ENCODE assay signal across 16 cellular contexts in genomic region chr5:34416501-34417008, GRCh38.
A peak's percentile ranks its signal among the peaks of the same experiment; 100 is the strongest.
DNase-seq lines count a peak whose midpoint lies in the region; ATAC-seq and TF ChIP-seq lines count a peak whose summit lies in the region.
"Had no signal": no experiment of that assay in that cellular context is flagged by ENCODE, and none has a peak within 500 bp of the region (broad histone marks: within the 10 kb centered on the region; RNA-seq: fewer than 3 reads in every experiment).

No MANE protein-coding gene starts in this region.

- CTCF ChIA-PET in WTC11 (lab: Charles Lee): no interaction called here
- CTCF ChIA-PET in activated CD8-positive, alpha-beta memory T cell treated with anti-CD3 and anti-CD28 coated beads, Interleukin-2, amount 10 ng/mL, durations not matched to agents 7 days and 5 days (lab: Charles Lee): no interaction called here

- H2AFZ ChIP-seq in GM23248: peak overlapping the region; percentile 38; the same call in 1 of the 2 replicates

- peaks cover 34% of the 10 kb centered on the region for H3K9me3 Mint-ChIP-seq in WTC11
- H3K9me3 Mint-ChIP-seq in activated CD8-positive, alpha-beta memory T cell treated with anti-CD3 and anti-CD28 coated beads, Interleukin-2, amount 10 ng/mL, durations not matched to agents 7 days and 5 days (ENCODE audit: low read depth): peaks cover 5% of the 10 kb centered on the region

- H3K4me3 ChIP-seq in GM23248 (no peak overlapping the region), HUES6 (ENCODE audit: low read depth, low read length) (no peak overlapping the region), iPS-20b (ENCODE audit: low read length) (peak overlapping the region; percentile 24)

- peaks cover 31% of the 10 kb centered on the region for H3K4me1 ChIP-seq in GM23248 (ENCODE audit: insufficient read depth)
- H3K4me1 ChIP-seq in HUES6 (ENCODE audit: control insufficient read depth, insufficient read depth, low read length): peaks cover 38% of the 10 kb centered on the region
- H3K4me1 ChIP-seq in iPS-20b (ENCODE audit: insufficient read depth, low read length): peaks cover 42% of the 10 kb centered on the region; the same call in 1 of the 2 replicates

- H3K27me3 Mint-ChIP-seq in WTC11 (ENCODE audit: low read depth): peaks cover 10% of the 10 kb centered on the region
- peaks cover 12% of the 10 kb centered on the region for H3K27me3 Mint-ChIP-seq in activated CD8-positive, alpha-beta memory T cell treated with anti-CD3 and anti-CD28 coated beads, Interleukin-2, amount 10 ng/mL, durations not matched to agents 7 days and 5 days

- H3F3A ChIP-seq in GM23248 (ENCODE audit: insufficient read depth): peaks cover 5% of the 10 kb centered on the region

- H3K36me3 ChIP-seq in GM23248 (ENCODE audit: low read depth): no peaks in the 10 kb centered on the region
- no peaks in the 10 kb centered on the region for H3K36me3 ChIP-seq in HUES6 (ENCODE audit: control insufficient read depth, insufficient read depth, low read length)
- 0 out of 2 replicates have a peak, but pooled peaks cover 5% of the 10 kb centered on the region for H3K36me3 ChIP-seq in iPS-20b (ENCODE audit: insufficient read depth, low read depth, low read length)

- POLR2A ChIA-PET in WTC11 (lab: Charles Lee): no interaction called here

- H3K27ac Mint-ChIP-seq in WTC11: peak overlapping the region; percentile 37
- H3K27ac Mint-ChIP-seq in activated CD8-positive, alpha-beta memory T cell treated with anti-CD3 and anti-CD28 coated beads, Interleukin-2, amount 10 ng/mL, durations not matched to agents 7 days and 5 days: no peak overlapping the region
- H3K27ac Mint-ChIP-seq: B cell, CD14-positive monocyte had no signal

- H3K27ac ChIP-seq in GM23248 (no peak overlapping the region), HUES6 (ENCODE audit: low read depth, low read length) (peak overlapping the region; percentile 77), iPS-20b (ENCODE audit: low read length) (no peak overlapping the region)

- H3K4me3 Mint-ChIP-seq in WTC11: no peak overlapping the region
- no peak overlapping the region for H3K4me3 Mint-ChIP-seq in activated CD8-positive, alpha-beta memory T cell treated with anti-CD3 and anti-CD28 coated beads, Interleukin-2, amount 10 ng/mL, durations not matched to agents 7 days and 5 days
- H3K4me3 Mint-ChIP-seq: B cell, CD14-positive monocyte had no signal

- no peaks in the 10 kb centered on the region for H3K9me2 ChIP-seq in GM23248 (ENCODE audit: insufficient read depth)

- no peak overlapping the region for H3K4me2 ChIP-seq in GM23248 (ENCODE audit: unreplicated experiment)

- no peaks in the 10 kb centered on the region for H3K79me2 ChIP-seq in GM23248 (ENCODE audit: insufficient read depth)

- no peak for DNase-seq in GM23248
- DNase-seq in WTC11 (ENCODE audit: low spot score): no peak
- no peak for DNase-seq in activated CD8-positive, alpha-beta memory T cell treated with anti-CD3 and anti-CD28 coated beads, Interleukin-2, amount 10 ng/mL, durations not matched to agents 7 days and 5 days
- DNase-seq in SHP77 (lab: John Stamatoyannopoulos, UW): no peak
- DNase-seq: GF-D8, GOT3, NCI-H1092, NCI-H1436, NCI-H1930, NCI-H2227 treated with DMSO at 0.1 percent for 48 hours, NCI-H510A had no signal

- in situ Hi-C loops in GM23248 (cut with MboI): no loop called here

- H3K9ac ChIP-seq in GM23248: no peak overlapping the region
- H3K9ac ChIP-seq in HUES6 (ENCODE audit: low read length): no peak overlapping the region
- peak overlapping the region; percentile 42; the same call in 1 of the 2 replicates for H3K9ac ChIP-seq in iPS-20b (ENCODE audit: low read depth, low read length)

- H4K20me1 ChIP-seq in GM23248 (ENCODE audit: insufficient read depth): no peaks in the 10 kb centered on the region

- H3K36me3 Mint-ChIP-seq in WTC11: peaks cover 43% of the 10 kb centered on the region
- peaks cover 2% of the 10 kb centered on the region for H3K36me3 Mint-ChIP-seq in activated CD8-positive, alpha-beta memory T cell treated with anti-CD3 and anti-CD28 coated beads, Interleukin-2, amount 10 ng/mL, durations not matched to agents 7 days and 5 days
- H3K36me3 Mint-ChIP-seq: CD14-positive monocyte had no signal

- H3K27me3 ChIP-seq in GM23248 (replicated peaks; ENCODE audit: insufficient read depth) (no peaks in the 10 kb centered on the region), HUES6 (ENCODE audit: control insufficient read depth, insufficient read depth, low read length) (no peaks in the 10 kb centered on the region), iPS-20b (ENCODE audit: insufficient read depth, low read length) (no peaks in the 10 kb centered on the region)

- ATAC-seq in WTC11 (no peak), HG03457 (IDR thresholded peaks at IDR 0.05; ENCODE audit: unreplicated experiment) (no peak)
- no peak for ATAC-seq in activated CD8-positive, alpha-beta memory T cell treated with anti-CD3 and anti-CD28 coated beads, Interleukin-2, amount 10 ng/mL, durations not matched to agents 7 days and 5 days

- H3K4me1 Mint-ChIP-seq in WTC11: peaks cover 51% of the 10 kb centered on the region
- H3K4me1 Mint-ChIP-seq in activated CD8-positive, alpha-beta memory T cell treated with anti-CD3 and anti-CD28 coated beads, Interleukin-2, amount 10 ng/mL, durations not matched to agents 7 days and 5 days: peaks cover 5% of the 10 kb centered on the region
- H3K4me1 Mint-ChIP-seq: B cell, CD14-positive monocyte had no signal

- no peak for TF ChIP-seq CTCF in WTC11 (IDR thresholded peaks at IDR 0.05)

- H3K9me3 ChIP-seq in GM23248 (ENCODE audit: low read depth) (no peaks in the 10 kb centered on the region), HUES6 (ENCODE audit: control insufficient read depth, insufficient read depth, low read depth, low read length) (peaks cover 43% of the 10 kb centered on the region), iPS-20b (ENCODE audit: insufficient read depth, low read depth, low read length) (peaks cover 42% of the 10 kb centered on the region)

TF ChIP-seq in WTC11, 78 proteins besides CTCF, POLR2A, EP300 and RAD21 (continues in another document):
- no peak for TF ChIP-seq ZNF396 (CRISPR knock-in tag; IDR thresholded peaks at IDR 0.05; ENCODE audit: borderline replicate concordance)
- TF ChIP-seq MAX (CRISPR knock-in tag; IDR thresholded peaks at IDR 0.05): no peak
- no peak for TF ChIP-seq ZNF138 (CRISPR knock-in tag; conservative IDR thresholded peaks at IDR 0.05)
- TF ChIP-seq ZMAT4 (CRISPR knock-in tag; IDR thresholded peaks at IDR 0.05): no peak
- TF ChIP-seq KAT7 (CRISPR knock-in tag; IDR thresholded peaks at IDR 0.05; ENCODE audit: borderline replicate concordance): no peak
- no peak for TF ChIP-seq ZNF219 (CRISPR knock-in tag; IDR thresholded peaks at IDR 0.05; ENCODE audit: borderline replicate concordance)
- no peak for TF ChIP-seq GTF2I (CRISPR knock-in tag; conservative IDR thresholded peaks at IDR 0.05)
- no peak for TF ChIP-seq GRHL2 (CRISPR knock-in tag; IDR thresholded peaks at IDR 0.05; ENCODE audit: insufficient replicate concordance, severe bottlenecking)
- no peak for TF ChIP-seq PREB (CRISPR knock-in tag; IDR thresholded peaks at IDR 0.05; ENCODE audit: borderline replicate concordance)
- no peak for TF ChIP-seq FOXJ3 (CRISPR knock-in tag; IDR thresholded peaks at IDR 0.05; ENCODE audit: borderline replicate concordance)
- no peak for TF ChIP-seq AR (CRISPR knock-in tag; IDR thresholded peaks at IDR 0.05)
